Comparison of ENCODE assay signal across 9 cellular contexts in genomic region chr19:11090264-11091032, GRCh38. TPM values are rescaled to one million over a fixed set of nuclear protein-coding genes. Genes with fewer than 3 reads are reported as not detected.
DNase-seq lines count a peak whose midpoint lies in the region; ATAC-seq, FAIRE-seq and TF ChIP-seq lines count a peak whose summit lies in the region.
"Had no signal": no experiment of that assay in that cellular context is flagged by ENCODE, and none has a peak within 500 bp of the region (broad histone marks: within the 10 kb centered on the region; RNA-seq: fewer than 3 reads in every experiment).

No MANE protein-coding gene starts in this region.

- H3K4me3 ChIP-seq in CD8-positive, alpha-beta T cell (ENCODE audit: low read depth, low read length) = peak overlapping the region; percentile 93
- peak overlapping the region; percentile 84 to 93 for H3K4me3 ChIP-seq in mesenchymal stem cell (ENCODE audit: insufficient read depth in 1 of 2, low read depth in 1 of 2, low read length in 2 of 2)

- peaks cover 45% of the 10 kb centered on the region for H3K4me1 ChIP-seq in CD8-positive, alpha-beta T cell (ENCODE audit: insufficient read depth, low read length)
- peaks cover 14% of the 10 kb centered on the region for H3K4me1 ChIP-seq in mesenchymal stem cell (ENCODE audit: control insufficient read depth, insufficient read depth, low read depth, low read length)

- H4K8ac ChIP-seq in mesenchymal stem cell (ENCODE audit: low read length) = no peak overlapping the region

- peak overlapping the region; percentile 97 for H3K27ac ChIP-seq in CD8-positive, alpha-beta T cell (ENCODE audit: low read depth, low read length)
- peak overlapping the region; percentile 97 for H3K27ac ChIP-seq in mesenchymal stem cell (ENCODE audit: low read length, poor library complexity, severe bottlenecking)

- H2BK5ac ChIP-seq in mesenchymal stem cell (ENCODE audit: low read depth, low read length, poor library complexity, severe bottlenecking) = peak overlapping the region; percentile 91

- intact Hi-C loops in CD8-positive, alpha-beta T cell (cut with DNase I, micrococcal nuclease) = loop anchor here (1.0 to 10.0 kb wide), 7 partner anchors 37 to 1242 kb away; partner anchors contain the start of genes ANGPTL6 (in 1 of the 2), CARM1 (in 1 of the 2), PPAN (in 1 of the 2) and ZNF563 (in 1 of the 2)

- H3K18ac ChIP-seq in mesenchymal stem cell (ENCODE audit: low read depth in 1 of 2, low read length in 2 of 2) = peak overlapping the region; percentile 90

- POLR2A ChIA-PET in CD8-positive, alpha-beta T cell (lab: Charles Lee) = interaction anchor here (0.7 to 0.9 kb wide), 3 partner anchors 42 to 284 kb away, joined by 3 to 4 read pairs (median 3); partner anchors contain the start of genes CCDC159 and SWSAP1

- H3K27ac Mint-ChIP-seq in CD8-positive, alpha-beta T cell = peak overlapping the region; percentile 96
- peak overlapping the region; percentile 99 for H3K27ac Mint-ChIP-seq in activated CD8-positive, alpha-beta memory T cell treated with anti-CD3 and anti-CD28 coated beads, Interleukin-2, amount 10 ng/mL, durations not matched to agents 7 days and 5 days
- H3K27ac Mint-ChIP-seq in effector memory CD8-positive, alpha-beta T cell = peak overlapping the region; percentile 97 to 98

- under 1% methylated on average over 49 of the region's 66 CpGs for WGBS in mesenchymal stem cell

- CTCF ChIA-PET in CD8-positive, alpha-beta T cell (lab: Charles Lee) = interaction anchor here (1.0 to 3.2 kb wide), 3 partner anchors 36 to 55 kb away, joined by 3 to 16 read pairs (median 12); no protein-coding TSS in a partner anchor
- CTCF ChIA-PET in activated CD8-positive, alpha-beta memory T cell treated with anti-CD3 and anti-CD28 coated beads, Interleukin-2, amount 10 ng/mL, durations not matched to agents 7 days and 5 days (lab: Charles Lee) = interaction anchor here (1.1 to 8.2 kb wide), 3 partner anchors 55 to 219 kb away, joined by 3 to 43 read pairs (median 14); partner anchors contain the start of gene CARM1

- H3K4me1 Mint-ChIP-seq in CD8-positive, alpha-beta T cell (ENCODE audit: low read depth) = peaks cover 47% of the 10 kb centered on the region
- peaks cover 53% of the 10 kb centered on the region for H3K4me1 Mint-ChIP-seq in activated CD8-positive, alpha-beta memory T cell treated with anti-CD3 and anti-CD28 coated beads, Interleukin-2, amount 10 ng/mL, durations not matched to agents 7 days and 5 days
- H3K4me1 Mint-ChIP-seq in effector memory CD8-positive, alpha-beta T cell (ENCODE audit: low read depth in 2 of 2) = peaks cover 32 to 34% of the 10 kb centered on the region in 2 donors

- H3K9me3 ChIP-seq in CD8-positive, alpha-beta T cell (ENCODE audit: low read length) = no peaks in the 10 kb centered on the region
- H3K9me3 ChIP-seq in mesenchymal stem cell (ENCODE audit: control insufficient read depth, low read length) = no peaks in the 10 kb centered on the region

- H2BK15ac ChIP-seq in mesenchymal stem cell (ENCODE audit: low read depth, poor library complexity, severe bottlenecking) = peak overlapping the region; percentile 96

- H3K79me1 ChIP-seq in mesenchymal stem cell (replicated peaks; ENCODE audit: low read length, poor library complexity, severe bottlenecking) = no peaks in the 10 kb centered on the region

- no peaks in the 10 kb centered on the region for H3K27me3 ChIP-seq in CD8-positive, alpha-beta T cell (ENCODE audit: insufficient read depth, low read length)
- H3K27me3 ChIP-seq in mesenchymal stem cell (ENCODE audit: control insufficient read depth in 1 of 2, insufficient read depth in 1 of 2, low read length in 2 of 2) = no peaks in the 10 kb centered on the region

- H3K23ac ChIP-seq in mesenchymal stem cell (ENCODE audit: low read length in 2 of 2) = peak overlapping the region in 1 of 2 experiments; percentile 23

- peak overlapping the region in 1 of 2 experiments; percentile 84 for H3K4ac ChIP-seq in mesenchymal stem cell (ENCODE audit: low read depth in 1 of 2, low read length in 2 of 2)

- H3K4me3 Mint-ChIP-seq in CD8-positive, alpha-beta T cell = peak overlapping the region; percentile 86
- H3K4me3 Mint-ChIP-seq in activated CD8-positive, alpha-beta memory T cell treated with anti-CD3 and anti-CD28 coated beads, Interleukin-2, amount 10 ng/mL, durations not matched to agents 7 days and 5 days = peak overlapping the region; percentile 90
- peak overlapping the region; percentile 94 to 95 for H3K4me3 Mint-ChIP-seq in effector memory CD8-positive, alpha-beta T cell

- H4K91ac ChIP-seq in mesenchymal stem cell (ENCODE audit: low read length) = peak overlapping the region; percentile 77

- peak overlapping the region; percentile 86 for H2BK120ac ChIP-seq in mesenchymal stem cell (ENCODE audit: low read depth, low read length)

- FAIRE-seq in HTR-8/SVneo (lab: Jason Lieb, UNC) = peak; percentile 87
- FAIRE-seq: islet of Langerhans had no signal

- no peaks in the 10 kb centered on the region for H3K9me3 Mint-ChIP-seq in CD8-positive, alpha-beta T cell
- H3K9me3 Mint-ChIP-seq in activated CD8-positive, alpha-beta memory T cell treated with anti-CD3 and anti-CD28 coated beads, Interleukin-2, amount 10 ng/mL, durations not matched to agents 7 days and 5 days (ENCODE audit: low read depth) = no peaks in the 10 kb centered on the region
- H3K9me3 Mint-ChIP-seq in effector memory CD8-positive, alpha-beta T cell = no peaks in the 10 kb centered on the region

- no peak for TF ChIP-seq CTCF in CD8-positive, alpha-beta T cell (IDR thresholded peaks at IDR 0.05)

- H2AK5ac ChIP-seq in mesenchymal stem cell (ENCODE audit: low read length, severe bottlenecking) = peak overlapping the region; percentile 97

- peak overlapping the region; percentile 70 for H3K4me2 ChIP-seq in mesenchymal stem cell (ENCODE audit: low read length, poor library complexity, severe bottlenecking)

- H3K9ac ChIP-seq in mesenchymal stem cell (ENCODE audit: low read length) = peak overlapping the region; percentile 100

- no peak overlapping the region for H2AFZ ChIP-seq in mesenchymal stem cell (ENCODE audit: low read depth, low read length)

- peaks cover 4% of the 10 kb centered on the region for H3K36me3 Mint-ChIP-seq in CD8-positive, alpha-beta T cell
- H3K36me3 Mint-ChIP-seq in activated CD8-positive, alpha-beta memory T cell treated with anti-CD3 and anti-CD28 coated beads, Interleukin-2, amount 10 ng/mL, durations not matched to agents 7 days and 5 days = peaks cover 31% of the 10 kb centered on the region
- peaks cover 49% of the 10 kb centered on the region for H3K36me3 Mint-ChIP-seq in effector memory CD8-positive, alpha-beta T cell (ENCODE audit: insufficient read depth)

- peak overlapping the region in 1 of 2 experiments; percentile 61 for H3K14ac ChIP-seq in mesenchymal stem cell (ENCODE audit: low read length in 2 of 2)

- peak; percentile 84 for ATAC-seq in CD8-positive, alpha-beta T cell
- peak; percentile 60 for ATAC-seq in GM21360 (IDR thresholded peaks at IDR 0.05; ENCODE audit: unreplicated experiment)
- peak; percentile 82 for ATAC-seq in activated CD8-positive, alpha-beta memory T cell treated with anti-CD3 and anti-CD28 coated beads, Interleukin-2, amount 10 ng/mL, durations not matched to agents 7 days and 5 days
- ATAC-seq in effector memory CD8-positive, alpha-beta T cell (replicated peaks) = peak; percentile 79

- peak; percentile 95 to 98 (median 97) for DNase-seq in CD8-positive, alpha-beta T cell
- DNase-seq in HTR-8/SVneo (ENCODE audit: insufficient read length, low spot score) (peak; percentile 92), NOMO-1 (lab: John Stamatoyannopoulos, UW; ENCODE audit: unreplicated experiment in 2 of 2) (peak; percentile 96 to 97), mesenchymal stem cell (peak; percentile 94)
- peak; percentile 99 for DNase-seq in activated CD8-positive, alpha-beta memory T cell treated with anti-CD3 and anti-CD28 coated beads, Interleukin-2, amount 10 ng/mL, durations not matched to agents 7 days and 5 days
- peak; percentile 91 to 96 (median 93) for DNase-seq in effector memory CD8-positive, alpha-beta T cell
- DNase-seq in stimulated activated CD8-positive, alpha-beta memory T cell treated with anti-CD3 and anti-CD28 coated beads, Interleukin-12 subunit alpha, Interleukin-12 subunit beta, amount 100 ng/mL, for 1 hour (ENCODE audit: low read depth) = peak; percentile 94

- H3K27me3 Mint-ChIP-seq in CD8-positive, alpha-beta T cell (ENCODE audit: low read depth) = no peaks in the 10 kb centered on the region
- no peaks in the 10 kb centered on the region for H3K27me3 Mint-ChIP-seq in activated CD8-positive, alpha-beta memory T cell treated with anti-CD3 and anti-CD28 coated beads, Interleukin-2, amount 10 ng/mL, durations not matched to agents 7 days and 5 days
- no peaks in the 10 kb centered on the region for H3K27me3 Mint-ChIP-seq in effector memory CD8-positive, alpha-beta T cell

- H3K36me3 ChIP-seq in CD8-positive, alpha-beta T cell (ENCODE audit: insufficient read depth, low read length) = no peaks in the 10 kb centered on the region
- H3K36me3 ChIP-seq in mesenchymal stem cell (ENCODE audit: control insufficient read depth in 1 of 2, insufficient read depth in 2 of 2, low read depth in 1 of 2, low read length in 2 of 2) = peaks cover 16 to 34% of the 10 kb centered on the region in 2 experiments

- H2BK12ac ChIP-seq in mesenchymal stem cell (ENCODE audit: low read length in 2 of 2) = peak overlapping the region in 1 of 2 experiments; percentile 83

RNA-seq across cellular contexts. Expression of gene LDLR, which starts 1.2 kb away (rescaled TPM):
- 10 to 100 TPM; 60.5 to 67.0 TPM for total RNA-seq in CD8-positive, alpha-beta T cell
- 100 to 1,000 TPM; 118 to 141 TPM for total RNA-seq in activated CD8-positive, alpha-beta memory T cell treated with anti-CD3 and anti-CD28 coated beads, Interleukin-2, amount 10 ng/mL, durations not matched to agents 7 days and 5 days
- 248 TPM for polyA plus RNA-seq in mesenchymal stem cell (2013, experiment 1 of 2)
- polyA plus RNA-seq in mesenchymal stem cell (2013, experiment 2 of 2) = 236 TPM

Comparison
In these comparisons a context has a peak if more than half of its experiments do, and no peak if none do; other contexts are left out.
1. Peak in every context shown above with its lines: DNase-seq, ATAC-seq, H3K4me3 ChIP-seq and H3K27ac ChIP-seq.